12 cellular contexts compared by ENCODE assay signal in the genomic region with DNA sequence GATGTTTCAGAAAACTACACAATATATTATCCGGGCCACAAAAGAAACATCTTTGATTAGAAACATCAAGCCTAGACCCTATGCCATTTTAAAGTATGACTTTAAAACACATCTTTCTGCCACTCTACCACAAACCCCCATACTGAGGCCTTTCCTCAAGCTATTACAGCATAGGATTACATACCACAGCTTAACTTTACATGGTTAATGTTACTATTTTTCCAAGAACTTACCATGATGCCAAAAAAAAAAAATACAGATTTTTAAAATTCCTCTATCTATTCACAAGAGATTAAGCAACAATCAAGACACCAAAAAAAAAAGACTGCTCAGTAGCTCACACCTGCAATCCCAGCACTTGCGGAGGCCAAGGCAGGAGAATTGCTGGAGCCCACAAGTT.
"Had no signal": no experiment of that assay in that cellular context is flagged by ENCODE, and none has a peak within 500 bp of the region (broad histone marks: within the 10 kb centered on the region; RNA-seq: fewer than 3 reads in every experiment).

No MANE protein-coding gene starts in this region.

- H3K4me1 Mint-ChIP-seq: activated naive CD8-positive, alpha-beta T cell treated with anti-CD3 and anti-CD28 coated beads for 36 hours had no signal

- H3K27ac Mint-ChIP-seq: activated naive CD8-positive, alpha-beta T cell treated with anti-CD3 and anti-CD28 coated beads for 36 hours; activated T-helper 1 cell treated with anti-CD3 and anti-CD28 coated beads, Interleukin-12 subunit alpha, Interleukin-12 subunit beta, Interleukin-2, Interleukin-4 antibody, amounts not matched to agents 30 ng/mL and 10 ng/mL and 1 ng/mL, durations not matched to agents 14 hours and 24 hours and 36 hours; neural progenitor cell had no signal

- ATAC-seq: activated CD4-positive, CD25-positive, alpha-beta regulatory T cell treated with anti-CD3 and anti-CD28 coated beads, Interleukin-2, amount 50 U/mL, for 24 hours; foreskin keratinocyte had no signal

- H3K4me3 ChIP-seq: ascending aorta, dorsolateral prefrontal cortex, neural progenitor cell, ovary, sigmoid colon, thoracic aorta had no signal

- H3K4me2 ChIP-seq: neural progenitor cell had no signal

- H3K36me3 ChIP-seq: ascending aorta, ovary, sigmoid colon, thoracic aorta had no signal

- H3K9me3 Mint-ChIP-seq: activated naive CD8-positive, alpha-beta T cell treated with anti-CD3 and anti-CD28 coated beads for 36 hours; activated T-helper 1 cell treated with anti-CD3 and anti-CD28 coated beads, Interleukin-12 subunit alpha, Interleukin-12 subunit beta, Interleukin-2, Interleukin-4 antibody, amounts not matched to agents 30 ng/mL and 10 ng/mL and 1 ng/mL, durations not matched to agents 14 hours and 24 hours and 36 hours; neural progenitor cell had no signal

- H3K4me3 Mint-ChIP-seq: activated naive CD8-positive, alpha-beta T cell treated with anti-CD3 and anti-CD28 coated beads for 36 hours; activated T-helper 1 cell treated with anti-CD3 and anti-CD28 coated beads, Interleukin-12 subunit alpha, Interleukin-12 subunit beta, Interleukin-2, Interleukin-4 antibody, amounts not matched to agents 30 ng/mL and 10 ng/mL and 1 ng/mL, durations not matched to agents 14 hours and 24 hours and 36 hours; neural progenitor cell had no signal

- H2AFZ ChIP-seq: neural progenitor cell had no signal

- H3K36me3 Mint-ChIP-seq: activated naive CD8-positive, alpha-beta T cell treated with anti-CD3 and anti-CD28 coated beads for 36 hours had no signal

- H3K27ac ChIP-seq: dorsolateral prefrontal cortex, foreskin keratinocyte, neural progenitor cell, ovary, thoracic aorta had no signal

- DNase-seq: activated naive CD8-positive, alpha-beta T cell treated with anti-CD3 and anti-CD28 coated beads for 36 hours; dorsolateral prefrontal cortex; foreskin keratinocyte; kidney glomerular epithelial cell; ovary; sigmoid colon; stimulated activated CD4-positive, alpha-beta T cell treated with anti-CD3 and anti-CD28 coated beads, Interleukin-2, amount 100 ng/mL, for 24 hours had no signal

- H3K27me3 ChIP-seq: ascending aorta, dorsolateral prefrontal cortex, foreskin keratinocyte, neural progenitor cell, ovary, sigmoid colon had no signal
